ENCODE assay signal across 8 cellular contexts in genomic region chr6:92122746-92123145, GRCh38.
DNase-seq lines count a peak whose midpoint lies in the region; ATAC-seq and TF ChIP-seq lines count a peak whose summit lies in the region.

No MANE protein-coding gene starts in this region.

- H3K79me2 ChIP-seq in mammary epithelial cell (ENCODE audit: insufficient read depth, low read length) = no peaks in the 10 kb centered on the region

- peak; percentile 21 to 52 for TF ChIP-seq CTCF in mammary epithelial cell (conservative IDR thresholded peaks at IDR 0.05 in 1 of 2, IDR thresholded peaks at IDR 0.05 in 1 of 2; ENCODE audit: extremely low read depth in 1 of 2, insufficient read depth in 1 of 2, low read depth in 1 of 2, low read length in 2 of 2)

- H3K4me3 ChIP-seq in mammary epithelial cell (replicated peaks in 1 of 3; ENCODE audit: insufficient read depth in 1 of 3, low read depth in 2 of 3, low read length in 3 of 3) = no peak overlapping the region

- dilution Hi-C loops in mammary epithelial cell (cut with HindIII; ENCODE audit: low sequenced_read_pairs) = no loop called here

- H3K27ac ChIP-seq in mammary epithelial cell (ENCODE audit: insufficient read depth, low read depth, low read length) = no peak overlapping the region

- no peaks in the 10 kb centered on the region for H4K20me1 ChIP-seq in mammary epithelial cell (ENCODE audit: insufficient read depth, low read length)

- H3K4me1 ChIP-seq in mammary epithelial cell (ENCODE audit: insufficient read depth, low read length) = no peaks in the 10 kb centered on the region

- H3K27me3 ChIP-seq in mammary epithelial cell (ENCODE audit: insufficient read depth, low read length) = no peaks in the 10 kb centered on the region

- no peaks in the 10 kb centered on the region for H3K36me3 ChIP-seq in mammary epithelial cell (ENCODE audit: insufficient read depth, low read length)

- no TSS peak for BruUV-seq in mammary epithelial cell (replicated peaks; lab: Mats Ljungman, UMichigan)

- no peak overlapping the region for H2AFZ ChIP-seq in mammary epithelial cell (ENCODE audit: low read depth, low read length)

- no peak overlapping the region for H3K9ac ChIP-seq in mammary epithelial cell (ENCODE audit: insufficient read depth, low read length)

- no peak overlapping the region for H3K4me2 ChIP-seq in mammary epithelial cell (ENCODE audit: insufficient read depth, low read depth, low read length)

- no peaks in the 10 kb centered on the region for H3K9me3 ChIP-seq in mammary epithelial cell (replicated peaks; ENCODE audit: insufficient read depth, low read length)

- peak; percentile 61 for DNase-seq in DMS53 (lab: John Stamatoyannopoulos, UW)
- DNase-seq in DMS53 treated with DMSO at 0.1 percent for 48 hours (lab: John Stamatoyannopoulos, UW; ENCODE audit: unreplicated experiment) = no peak
- peak; percentile 37 for DNase-seq in NCI-H146 treated with DMSO at 0.1 percent for 48 hours (lab: John Stamatoyannopoulos, UW; ENCODE audit: unreplicated experiment)
- DNase-seq in mammary epithelial cell = no peak
- peak; percentile 44 for DNase-seq in pons (ENCODE audit: low spot score)
- DNase-seq in NCI-H2171 treated with DMSO at 0.1 percent for 48 hours (lab: John Stamatoyannopoulos, UW) = no peak
- DNase-seq in GF-D8 (lab: John Stamatoyannopoulos, UW) = no peak

- WGBS in mammary epithelial cell (ENCODE audit: low coverage, missing lambda C conversion rate) = 11% methylated on average over 3 of the region's 3 CpGs

- CTCF ChIA-PET in mammary epithelial cell (lab: Charles Lee; ENCODE audit: low non-redundant PET) = interaction anchor here (0.7 kb wide), 1 partner anchor 1180 kb away, joined by 4 read pairs; no protein-coding TSS in a partner anchor

- ATAC-seq in HG02884 (IDR thresholded peaks at IDR 0.05; ENCODE audit: unreplicated experiment) = no peak

- in situ Hi-C loops in mammary epithelial cell (cut with MboI; ENCODE audit: low sequenced_read_pairs in 2 of 2) = no loop called here

- intact Hi-C loops in mammary epithelial cell (cut with micrococcal nuclease) = no loop called here

Comparison
In these comparisons a context has a peak if more than half of its experiments do, and no peak if none do; other contexts are left out.
1. DNase-seq: peak in DMS53 (single experiment), NCI-H146 treated with DMSO at 0.1 percent for 48 hours (single experiment) and pons (single experiment); none in DMS53 treated with DMSO at 0.1 percent for 48 hours (single experiment), mammary epithelial cell (single experiment), NCI-H2171 treated with DMSO at 0.1 percent for 48 hours (single experiment) and GF-D8 (single experiment).